Comparison of ENCODE assay signal across 1 cellular context in genomic region chr20:11403711-11404110, GRCh38.
TF ChIP-seq lines count a peak whose summit lies in the region.

No MANE protein-coding gene starts in this region.

TF ChIP-seq in A549, 52 proteins besides CTCF, POLR2A, EP300 and RAD21 (continued from another document):
- TF ChIP-seq, protein P1, sequence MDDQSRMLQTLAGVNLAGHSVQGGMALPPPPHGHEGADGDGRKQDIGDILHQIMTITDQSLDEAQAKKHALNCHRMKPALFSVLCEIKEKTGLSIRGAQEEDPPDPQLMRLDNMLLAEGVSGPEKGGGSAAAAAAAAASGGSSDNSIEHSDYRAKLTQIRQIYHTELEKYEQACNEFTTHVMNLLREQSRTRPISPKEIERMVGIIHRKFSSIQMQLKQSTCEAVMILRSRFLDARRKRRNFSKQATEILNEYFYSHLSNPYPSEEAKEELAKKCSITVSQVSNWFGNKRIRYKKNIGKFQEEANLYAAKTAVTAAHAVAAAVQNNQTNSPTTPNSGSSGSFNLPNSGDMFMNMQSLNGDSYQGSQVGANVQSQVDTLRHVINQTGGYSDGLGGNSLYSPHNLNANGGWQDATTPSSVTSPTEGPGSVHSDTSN (IDR thresholded peaks at IDR 0.05), result no peak
- no peak for TF ChIP-seq HES2 (IDR thresholded peaks at IDR 0.05)
- TF ChIP-seq HOXB5 (CRISPR knock-in tag; IDR thresholded peaks at IDR 0.05), result no peak
